In the genomic region with DNA sequence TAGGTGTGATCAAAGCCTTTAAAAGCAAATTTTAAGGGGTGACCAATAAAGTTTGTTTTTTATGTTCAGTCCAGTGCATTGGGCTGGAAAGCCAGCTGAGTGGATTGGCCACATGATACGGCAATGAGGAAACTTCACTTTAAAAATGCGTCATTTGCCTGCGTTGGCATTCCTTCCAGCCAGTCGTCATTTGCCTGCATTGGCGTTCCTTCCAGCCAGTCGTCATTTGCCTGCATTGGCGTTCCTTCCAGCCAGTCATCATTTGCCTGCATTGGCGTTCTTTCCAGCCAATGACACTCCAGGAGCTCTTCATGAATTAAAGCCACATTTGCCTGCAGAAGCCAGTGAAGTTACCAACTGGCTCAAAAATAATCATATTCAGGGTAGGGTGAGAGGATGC, we compare ENCODE assay signal across 5 cellular contexts.
"Had no signal": no experiment of that assay in that cellular context is flagged by ENCODE, and none has a peak within 500 bp of the region (broad histone marks: within the 10 kb centered on the region; RNA-seq: fewer than 3 reads in every experiment).

No MANE protein-coding gene starts in this region.

- H3K4me3 ChIP-seq: K562 had no signal

- DNase-seq: IMR-90 had no signal

- H3K27ac ChIP-seq: HL-60 had no signal

- FAIRE-seq: HepG2, HTR-8/SVneo, K562 had no signal
